In genomic region chr14:76844223-76844622, GRCh38 we compare ENCODE assay signal across 10 cellular contexts. TPM values are rescaled to one million over a fixed set of nuclear protein-coding genes. Genes with fewer than 3 reads are reported as not detected.
A peak's percentile ranks its signal among the peaks of the same experiment; 100 is the strongest.
DNase-seq lines count a peak whose midpoint lies in the region; ATAC-seq and TF ChIP-seq lines count a peak whose summit lies in the region.
"Had no signal": no experiment of that assay in that cellular context is flagged by ENCODE, and none has a peak within 500 bp of the region (broad histone marks: within the 10 kb centered on the region; RNA-seq: fewer than 3 reads in every experiment).

No MANE protein-coding gene starts in this region.

- H3K4me3 ChIP-seq in esophagus muscularis mucosa = no peak overlapping the region

- peak in 1 of 3 experiments; percentile 36 for TF ChIP-seq CTCF in esophagus muscularis mucosa (IDR thresholded peaks at IDR 0.05)

- DNase-seq in activated gamma-delta T cell treated with Interleukin-2 at 50 U/mL for 16 hours (peak; percentile 44), activated gamma-delta T cell (lab: John Stamatoyannopoulos, UW) (no peak), esophagus muscularis mucosa (ENCODE audit: extremely low spot score) (no peak), sciatic nerve (ENCODE audit: low spot score) (no peak), ecto neural progenitor cell (ENCODE audit: low spot score) (no peak), NCI-H2107 (lab: John Stamatoyannopoulos, UW) (no peak), putamen (ENCODE audit: low spot score) (no peak)
- peak; percentile 79 for DNase-seq in activated CD8-positive, alpha-beta memory T cell treated with anti-CD3 and anti-CD28 coated beads for 24 hours

- TF ChIP-seq POLR2A in esophagus muscularis mucosa (IDR thresholded peaks at IDR 0.05; ENCODE audit: low read depth) = no peak

- intact Hi-C loops in esophagus muscularis mucosa (cut with DNase I) (no loop called here), sciatic nerve (cut with DNase I) (no loop called here)

- H3K27ac ChIP-seq in esophagus muscularis mucosa (replicated peaks in 1 of 4) = peak overlapping the region; percentile 31 to 67 (median 50)
- H3K27ac ChIP-seq: C4-2B had no signal

- peaks cover 0 to 13% (median 0%) of the 10 kb centered on the region in 4 donors for H3K27me3 ChIP-seq in esophagus muscularis mucosa

- H3K9me3 ChIP-seq in esophagus muscularis mucosa = no peaks in the 10 kb centered on the region

- peak; percentile 18 for TF ChIP-seq EP300 in esophagus muscularis mucosa (IDR thresholded peaks at IDR 0.05)

- WGBS in esophagus muscularis mucosa = 59% methylated on average over 9 of the region's 9 CpGs

- no peaks in the 10 kb centered on the region for H3K36me3 ChIP-seq in esophagus muscularis mucosa

- ATAC-seq in sciatic nerve = peak; percentile 70

- H3K4me1 ChIP-seq in esophagus muscularis mucosa = peaks cover 0 to 4% (median 0%) of the 10 kb centered on the region in 4 donors

RNA-seq across cellular contexts. Expression of gene LRRC74A, which starts 18.0 kb away (rescaled TPM):
- total RNA-seq in esophagus muscularis mucosa (not detected), sciatic nerve (not detected)
- total RNA-seq: urinary bladder had no signal

RNA-seq across cellular contexts. Expression of gene ANGEL1, which starts 31.5 kb away (rescaled TPM):
- total RNA-seq in esophagus muscularis mucosa (10 to 100 TPM in 2 of 4 donors, 1 to 10 TPM in 2; 7.9 to 15.8 (median 11.3) TPM), sciatic nerve (35.7 TPM)

Comparison
In these comparisons a context has a peak if more than half of its experiments do, and no peak if none do; other contexts are left out.
1. DNase-seq: peak in activated gamma-delta T cell treated with Interleukin-2 at 50 U/mL for 16 hours (single experiment) and activated CD8-positive, alpha-beta memory T cell treated with anti-CD3 and anti-CD28 coated beads for 24 hours (single experiment); none in activated gamma-delta T cell (single experiment), esophagus muscularis mucosa (single experiment), sciatic nerve (single experiment), ecto neural progenitor cell (single experiment), NCI-H2107 (single experiment) and putamen (single experiment).